In the genomic region with DNA sequence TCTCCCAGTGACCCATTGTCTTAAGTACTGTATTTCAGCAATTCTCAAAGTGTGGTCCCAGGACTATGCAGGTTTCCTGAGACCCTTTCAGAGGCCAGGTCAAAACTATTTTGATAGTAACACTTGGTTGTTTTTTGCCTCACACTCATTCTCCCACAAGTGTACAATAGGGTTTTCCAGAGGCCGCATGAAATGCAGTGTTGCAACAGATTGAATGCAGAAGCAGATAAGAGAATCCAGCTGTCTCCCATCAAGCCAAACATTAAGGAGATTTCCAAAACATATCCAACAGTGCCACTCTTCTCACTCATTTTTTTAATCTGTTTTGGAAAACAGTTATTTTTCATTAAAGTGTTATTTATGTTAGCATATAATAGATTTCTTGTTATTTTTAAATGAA, we compare ENCODE assay signal across 22 cellular contexts.
"Had no signal": no experiment of that assay in that cellular context is flagged by ENCODE, and none has a peak within 500 bp of the region (broad histone marks: within the 10 kb centered on the region; RNA-seq: fewer than 3 reads in every experiment).

No MANE protein-coding gene starts in this region.

- H3K4me1 Mint-ChIP-seq: activated CD4-positive, alpha-beta T cell treated with anti-CD3 and anti-CD28 coated beads, Interleukin-2, amount 10 ng/mL, durations not matched to agents 7 days and 5 days had no signal

- H3K4me1 ChIP-seq: esophagus squamous epithelium, thyroid gland had no signal

- H3K9me3 ChIP-seq: esophagus squamous epithelium, gastroesophageal sphincter, heart left ventricle, ovary, psoas muscle, spleen, thyroid gland had no signal

- H3K27ac ChIP-seq: esophagus squamous epithelium, gastroesophageal sphincter, heart left ventricle, ovary, psoas muscle, spleen, thyroid gland had no signal

- H3K27me3 Mint-ChIP-seq: activated CD4-positive, alpha-beta T cell treated with anti-CD3 and anti-CD28 coated beads, Interleukin-2, amount 10 ng/mL, durations not matched to agents 7 days and 5 days; activated naive CD8-positive, alpha-beta T cell treated with anti-CD3 and anti-CD28 coated beads, Interleukin-2, amount 10 ng/mL, durations not matched to agents 7 days and 5 days; activated T-cell treated with anti-CD3 and anti-CD28 coated beads, Interleukin-2, amount 50 U/mL, for 24 hours; dendritic cell treated with granulocyte-macrophage colony-stimulating factor and Interleukin-4, amounts not matched to agents 40 ng/mL and 50 ng/mL, for 4 days; naive thymus-derived CD4-positive, alpha-beta T cell had no signal

- DNase-seq: activated CD4-positive, alpha-beta T cell treated with anti-CD3 and anti-CD28 coated beads, Interleukin-2, amount 10 ng/mL, durations not matched to agents 7 days and 5 days; activated CD8-positive, alpha-beta T cell treated with anti-CD3 and anti-CD28 coated beads, Interleukin-2, amount 10 ng/mL, durations not matched to agents 7 days and 5 days; activated naive CD4-positive, alpha-beta T cell treated with Interleukin-2 at 50 U/mL for 16 hours; activated naive CD8-positive, alpha-beta T cell treated with anti-CD3 and anti-CD28 coated beads, Interleukin-2, amount 10 ng/mL, durations not matched to agents 7 days and 5 days; activated T-cell treated with anti-CD3 and anti-CD28 coated beads, Interleukin-2, amount 50 U/mL, for 24 hours; aorta; cerebellar nuclear complex; effector memory CD4-positive, alpha-beta T cell; esophagus squamous epithelium; heart left ventricle; mesendoderm; naive thymus-derived CD4-positive, alpha-beta T cell; psoas muscle; spleen; stimulated activated CD8-positive, alpha-beta memory T cell treated with anti-CD3 and anti-CD28 coated beads, Interleukin-4, amount 100 ng/mL, for 48 hours; stimulated activated naive CD4-positive, alpha-beta T cell; thyroid gland had no signal

- H3K4me3 ChIP-seq: esophagus squamous epithelium, gastroesophageal sphincter, heart left ventricle, ovary, psoas muscle, spleen, thyroid gland had no signal

- H3K4me3 Mint-ChIP-seq: activated CD4-positive, alpha-beta T cell treated with anti-CD3 and anti-CD28 coated beads, Interleukin-2, amount 10 ng/mL, durations not matched to agents 7 days and 5 days; activated CD8-positive, alpha-beta T cell treated with anti-CD3 and anti-CD28 coated beads, Interleukin-2, amount 10 ng/mL, durations not matched to agents 7 days and 5 days; activated naive CD8-positive, alpha-beta T cell treated with anti-CD3 and anti-CD28 coated beads, Interleukin-2, amount 10 ng/mL, durations not matched to agents 7 days and 5 days; activated T-cell treated with anti-CD3 and anti-CD28 coated beads, Interleukin-2, amount 50 U/mL, for 24 hours; dendritic cell treated with granulocyte-macrophage colony-stimulating factor and Interleukin-4, amounts not matched to agents 40 ng/mL and 50 ng/mL, for 4 days; naive thymus-derived CD4-positive, alpha-beta T cell had no signal

- H3K36me3 ChIP-seq: ovary had no signal

- H3K9me3 Mint-ChIP-seq: activated CD4-positive, alpha-beta T cell treated with anti-CD3 and anti-CD28 coated beads, Interleukin-2, amount 10 ng/mL, durations not matched to agents 7 days and 5 days; activated naive CD8-positive, alpha-beta T cell treated with anti-CD3 and anti-CD28 coated beads, Interleukin-2, amount 10 ng/mL, durations not matched to agents 7 days and 5 days; activated T-cell treated with anti-CD3 and anti-CD28 coated beads, Interleukin-2, amount 50 U/mL, for 24 hours; activated T-helper 2 cell treated with anti-CD3 and anti-CD28 coated beads, Interferon-gamma antibody, Interleukin-2, Interleukin-4, amounts not matched to agents 10 μg/mL and 5 μg/mL and 100 μg/mL, durations not matched to agents 14 hours and 24 hours and 36 hours; dendritic cell treated with granulocyte-macrophage colony-stimulating factor and Interleukin-4, amounts not matched to agents 40 ng/mL and 50 ng/mL, for 4 days; naive thymus-derived CD4-positive, alpha-beta T cell had no signal

- H3K27me3 ChIP-seq: esophagus squamous epithelium, gastroesophageal sphincter, heart left ventricle, ovary, spleen, thyroid gland had no signal

- H3K27ac Mint-ChIP-seq: activated CD4-positive, alpha-beta T cell treated with anti-CD3 and anti-CD28 coated beads, Interleukin-2, amount 10 ng/mL, durations not matched to agents 7 days and 5 days; activated CD8-positive, alpha-beta T cell treated with anti-CD3 and anti-CD28 coated beads, Interleukin-2, amount 10 ng/mL, durations not matched to agents 7 days and 5 days; activated naive CD8-positive, alpha-beta T cell treated with anti-CD3 and anti-CD28 coated beads, Interleukin-2, amount 10 ng/mL, durations not matched to agents 7 days and 5 days; activated T-cell treated with anti-CD3 and anti-CD28 coated beads, Interleukin-2, amount 50 U/mL, for 24 hours; activated T-helper 2 cell treated with anti-CD3 and anti-CD28 coated beads, Interferon-gamma antibody, Interleukin-2, Interleukin-4, amounts not matched to agents 10 μg/mL and 5 μg/mL and 100 μg/mL, durations not matched to agents 14 hours and 24 hours and 36 hours had no signal

- ATAC-seq: activated CD4-positive, CD25-positive, alpha-beta regulatory T cell treated with anti-CD3 and anti-CD28 coated beads, Interleukin-2, amount 50 U/mL, for 24 hours; activated CD8-positive, alpha-beta T cell treated with anti-CD3 and anti-CD28 coated beads, Interleukin-2, amount 10 ng/mL, durations not matched to agents 7 days and 5 days; gastroesophageal sphincter; psoas muscle had no signal
